1 cellular context compared by ENCODE assay signal in genomic region chr10:97508342-97508741, GRCh38.
TF ChIP-seq lines count a peak whose summit lies in the region.

No MANE protein-coding gene starts in this region.

TF ChIP-seq in GM23338, 12 proteins besides CTCF, POLR2A, EP300 and RAD21 (continued from another document):
- TF ChIP-seq ETS1 (IDR thresholded peaks at IDR 0.05) = no peak
- no peak for TF ChIP-seq NANOG (IDR thresholded peaks at IDR 0.05; ENCODE audit: borderline replicate concordance)
- no peak for TF ChIP-seq EZH2 (IDR thresholded peaks at IDR 0.05; ENCODE audit: low read depth, unreplicated experiment)
- TF ChIP-seq POLR2AphosphoS5 (IDR thresholded peaks at IDR 0.05; ENCODE audit: low read depth) = no peak
- no peak for TF ChIP-seq STAT1 (IDR thresholded peaks at IDR 0.05; ENCODE audit: unreplicated experiment)
- no peak for TF ChIP-seq JUNB (IDR thresholded peaks at IDR 0.05; ENCODE audit: unreplicated experiment)
- no peak for TF ChIP-seq EZH2phosphoT487 (IDR thresholded peaks at IDR 0.05; ENCODE audit: unreplicated experiment)
- TF ChIP-seq ZNF331 (CRISPR knock-in tag; IDR thresholded peaks at IDR 0.05; ENCODE audit: low read depth) = no peak
- no peak for TF ChIP-seq REST (IDR thresholded peaks at IDR 0.05; ENCODE audit: unreplicated experiment)
